Comparison of ENCODE assay signal across 14 cellular contexts in genomic region chr19:2330255-2330631, GRCh38. TPM values are rescaled to one million over a fixed set of nuclear protein-coding genes. Genes with fewer than 3 reads are reported as not detected.
A peak's percentile ranks its signal among the peaks of the same experiment; 100 is the strongest.
DNase-seq lines count a peak whose midpoint lies in the region; ATAC-seq, FAIRE-seq and TF ChIP-seq lines count a peak whose summit lies in the region.
"Had no signal": no experiment of that assay in that cellular context is flagged by ENCODE, and none has a peak within 500 bp of the region (broad histone marks: within the 10 kb centered on the region; RNA-seq: fewer than 3 reads in every experiment).

No MANE protein-coding gene starts in this region.

- BruUV-seq in HepG2 (replicated peaks; lab: Mats Ljungman, UMichigan), result no TSS peak

- H3K9ac ChIP-seq in HepG2 (ENCODE audit: insufficient read depth, low read depth, low read length) (no peak overlapping the region), mucosa of rectum (ENCODE audit: low read depth in 1 of 2, low read length in 2 of 2) (peak overlapping the region; percentile 91 to 98)
- H3K9ac ChIP-seq: parathyroid adenoma had no signal

- H3K9me3 Mint-ChIP-seq in activated T-helper 2 cell treated with anti-CD3 and anti-CD28 coated beads, Interferon-gamma antibody, Interleukin-2, Interleukin-4, amounts not matched to agents 10 μg/mL and 5 μg/mL and 100 μg/mL, durations not matched to agents 14 hours and 24 hours and 36 hours, result no peaks in the 10 kb centered on the region
- H3K9me3 Mint-ChIP-seq in type B pancreatic cell, result no peaks in the 10 kb centered on the region
- H3K9me3 Mint-ChIP-seq in endothelial cell (ENCODE audit: unreplicated experiment), result no peaks in the 10 kb centered on the region

- CTCF ChIA-PET in HepG2 (lab: Yijun Ruan, JAX; ENCODE audit: low intra/inter-chr PET ratio, low total read pairs), result no interaction called here

- no peak for FAIRE-seq in HepG2 (lab: Jason Lieb, UNC)

- peaks cover 3 to 12% of the 10 kb centered on the region in 2 experiments; a peak in 3 of 5 replicates for H3K36me3 ChIP-seq in HepG2 (replicated peaks in 1 of 2; ENCODE audit: control insufficient read depth in 1 of 2, insufficient read depth in 2 of 2, low read length in 2 of 2)
- H3K36me3 ChIP-seq in right lobe of liver, result no peaks in the 10 kb centered on the region
- H3K36me3 ChIP-seq in mucosa of rectum (ENCODE audit: control insufficient read depth in 2 of 2, insufficient read depth in 2 of 2, low read length in 2 of 2), result no peaks in the 10 kb centered on the region

- peaks cover 38% of the 10 kb centered on the region for H3K79me2 ChIP-seq in HepG2 (ENCODE audit: insufficient read depth, low read length)

- no peak for TF ChIP-seq RAD21 in HepG2 (CRISPR knock-in tag; IDR thresholded peaks at IDR 0.05)

- no peak for DNase-seq in HepG2 (ENCODE audit: low spot score)
- no peak for DNase-seq in right lobe of liver
- no peak for DNase-seq in activated T-helper 2 cell treated with anti-CD3 and anti-CD28 coated beads, Interferon-gamma antibody, Interleukin-2, Interleukin-4, amounts not matched to agents 10 μg/mL and 5 μg/mL and 100 μg/mL, durations not matched to agents 14 hours and 24 hours and 36 hours (ENCODE audit: low spot score)
- no peak for DNase-seq in type B pancreatic cell (ENCODE audit: extremely low spot score, unreplicated experiment)
- DNase-seq in SHP77 treated with DMSO at 0.1 percent for 48 hours (lab: John Stamatoyannopoulos, UW), result no peak
- no peak for DNase-seq in endothelial cell (ENCODE audit: low spot score)
- DNase-seq: NCI-H1092 treated with DMSO at 0.1 percent for 48 hours, SW 1271 had no signal

- H3K4me1 ChIP-seq in HepG2 (ENCODE audit: insufficient read depth, low read length) (peaks cover 65% of the 10 kb centered on the region), right lobe of liver (peaks cover 0 to 31% (median 9%) of the 10 kb centered on the region in 4 donors), mucosa of rectum (ENCODE audit: control insufficient read depth in 2 of 2, insufficient read depth in 2 of 2, low read length in 2 of 2) (peaks cover 55% of the 10 kb centered on the region in 2 donors)

- in situ Hi-C loops in HepG2 (cut with HindIII; ENCODE audit: extremely low pct_ligation_motif_present, low pct_unique_long_range_greater_than_20kb), result no loop called here

- intact Hi-C loops in HepG2 (cut with micrococcal nuclease; ENCODE audit: unreplicated experiment) (no loop called here), right lobe of liver (cut with DNase I) (loop anchor here in 1 of 2 donors (10.0 kb wide), 1 partner anchor 55 kb away; no protein-coding TSS in a partner anchor)
- intact Hi-C loops in activated T-helper 2 cell treated with anti-CD3 and anti-CD28 coated beads, Interferon-gamma antibody, Interleukin-2, Interleukin-4, amounts not matched to agents 10 μg/mL and 5 μg/mL and 100 μg/mL, durations not matched to agents 14 hours and 24 hours and 36 hours (cut with micrococcal nuclease), result no loop called here

- H4K20me1 ChIP-seq in HepG2 (ENCODE audit: insufficient read depth, low read length), result 0 out of 2 replicates have a peak, but pooled peaks cover 2% of the 10 kb centered on the region

- H3K4me3 ChIP-seq in HepG2 (replicated peaks in 1 of 3; ENCODE audit: insufficient read depth in 1 of 3, low read depth in 2 of 3, low read length in 3 of 3), result peak overlapping the region; percentile 47 to 89 (median 56)
- no peak overlapping the region for H3K4me3 ChIP-seq in right lobe of liver
- H3K4me3 ChIP-seq in mucosa of rectum (ENCODE audit: low read length in 2 of 2), result peak overlapping the region; percentile 44 to 95

- POLR2A ChIA-PET in HepG2 (lab: Yijun Ruan, JAX), result interaction anchor here (1.0 to 3.4 kb wide), 9 partner anchors 14 to 465 kb away, joined by 3 to 35 read pairs (median 4); partner anchors contain the start of genes LMNB2, PLEKHJ1 and TIMM13

- TF ChIP-seq CTCF in HepG2 (CRISPR knock-in tag; IDR thresholded peaks at IDR 0.05) (no peak), right lobe of liver (IDR thresholded peaks at IDR 0.05) (no peak), type B pancreatic cell (conservative IDR thresholded peaks at IDR 0.05) (no peak), endothelial cell (IDR thresholded peaks at IDR 0.05; ENCODE audit: unreplicated experiment) (no peak)

- peak overlapping the region; percentile 56 for H3K4me3 Mint-ChIP-seq in activated T-helper 2 cell treated with anti-CD3 and anti-CD28 coated beads, Interferon-gamma antibody, Interleukin-2, Interleukin-4, amounts not matched to agents 10 μg/mL and 5 μg/mL and 100 μg/mL, durations not matched to agents 14 hours and 24 hours and 36 hours (ENCODE audit: low read depth)
- H3K4me3 Mint-ChIP-seq in type B pancreatic cell, result peak overlapping the region; percentile 82
- no peak overlapping the region for H3K4me3 Mint-ChIP-seq in endothelial cell (ENCODE audit: unreplicated experiment)

- H3K36me3 Mint-ChIP-seq in activated T-helper 2 cell treated with anti-CD3 and anti-CD28 coated beads, Interferon-gamma antibody, Interleukin-2, Interleukin-4, amounts not matched to agents 10 μg/mL and 5 μg/mL and 100 μg/mL, durations not matched to agents 14 hours and 24 hours and 36 hours (ENCODE audit: low read depth), result peaks cover 30% of the 10 kb centered on the region
- no peaks in the 10 kb centered on the region for H3K36me3 Mint-ChIP-seq in type B pancreatic cell
- peaks cover 9% of the 10 kb centered on the region for H3K36me3 Mint-ChIP-seq in endothelial cell (ENCODE audit: low read depth, unreplicated experiment)

- TF ChIP-seq POLR2A in HepG2 (IDR thresholded peaks at IDR 0.05; ENCODE audit: insufficient read depth in 1 of 2, low read depth in 2 of 2, low read length in 2 of 2) (no peak), right lobe of liver (IDR thresholded peaks at IDR 0.05) (no peak)

- H3K27me3 ChIP-seq in HepG2 (ENCODE audit: control insufficient read depth in 1 of 2, insufficient read depth in 2 of 2, low read length in 2 of 2) (no peaks in the 10 kb centered on the region; a peak in 1 of 5 replicates), right lobe of liver (no peaks in the 10 kb centered on the region), mucosa of rectum (ENCODE audit: control insufficient read depth in 2 of 2, insufficient read depth in 2 of 2, low read length in 2 of 2) (no peaks in the 10 kb centered on the region)

- TF ChIP-seq EP300 in HepG2 (IDR thresholded peaks at IDR 0.05; ENCODE audit: low read depth in 2 of 2, low read length in 2 of 2) (no peak), HepG2 (CRISPR knock-in tag; IDR thresholded peaks at IDR 0.05; ENCODE audit: borderline replicate concordance) (no peak)

- H3K9me3 ChIP-seq in HepG2 (ENCODE audit: low read length) (no peaks in the 10 kb centered on the region), right lobe of liver (no peaks in the 10 kb centered on the region), mucosa of rectum (ENCODE audit: control insufficient read depth in 2 of 2, low read length in 2 of 2) (no peaks in the 10 kb centered on the region)

- WGBS in HepG2 (ENCODE audit: low lambda C conversion rate), result 23% methylated on average over 10 of the region's 10 CpGs
- 66% methylated on average over 9 of the region's 10 CpGs for WGBS in right lobe of liver (ENCODE audit: insufficient coverage, low coverage, low lambda C conversion rate, missing lambda C conversion rate)

- H3K27ac Mint-ChIP-seq in activated T-helper 2 cell treated with anti-CD3 and anti-CD28 coated beads, Interferon-gamma antibody, Interleukin-2, Interleukin-4, amounts not matched to agents 10 μg/mL and 5 μg/mL and 100 μg/mL, durations not matched to agents 14 hours and 24 hours and 36 hours, result peak overlapping the region; percentile 62
- peak overlapping the region; percentile 95 for H3K27ac Mint-ChIP-seq in type B pancreatic cell
- H3K27ac Mint-ChIP-seq in endothelial cell (ENCODE audit: unreplicated experiment), result no peak overlapping the region

- H3K27ac ChIP-seq in HepG2 (ENCODE audit: extremely low read length, insufficient read depth, low read length), result peak overlapping the region; percentile 53
- H3K27ac ChIP-seq in right lobe of liver, result peak overlapping the region in 1 of 3 donors; percentile 21
- H3K27ac ChIP-seq in mucosa of rectum (ENCODE audit: low read depth in 2 of 2, low read length in 2 of 2), result peak overlapping the region; percentile 93 to 96

- H3K27me3 Mint-ChIP-seq in activated T-helper 2 cell treated with anti-CD3 and anti-CD28 coated beads, Interferon-gamma antibody, Interleukin-2, Interleukin-4, amounts not matched to agents 10 μg/mL and 5 μg/mL and 100 μg/mL, durations not matched to agents 14 hours and 24 hours and 36 hours (ENCODE audit: low read depth), result no peaks in the 10 kb centered on the region
- no peaks in the 10 kb centered on the region for H3K27me3 Mint-ChIP-seq in type B pancreatic cell
- H3K27me3 Mint-ChIP-seq in endothelial cell (ENCODE audit: unreplicated experiment), result peaks cover 14% of the 10 kb centered on the region

- H3K4me2 ChIP-seq in HepG2 (ENCODE audit: low read depth, low read length), result peak overlapping the region; percentile 95

- peaks cover 46% of the 10 kb centered on the region for H3K4me1 Mint-ChIP-seq in activated T-helper 2 cell treated with anti-CD3 and anti-CD28 coated beads, Interferon-gamma antibody, Interleukin-2, Interleukin-4, amounts not matched to agents 10 μg/mL and 5 μg/mL and 100 μg/mL, durations not matched to agents 14 hours and 24 hours and 36 hours (ENCODE audit: low read depth)
- H3K4me1 Mint-ChIP-seq in type B pancreatic cell (ENCODE audit: unreplicated experiment) (peaks cover 42% of the 10 kb centered on the region), endothelial cell (ENCODE audit: unreplicated experiment) (peaks cover 18% of the 10 kb centered on the region)

- ATAC-seq in HepG2 (no peak), right lobe of liver (no peak), GM18861 (IDR thresholded peaks at IDR 0.05; ENCODE audit: unreplicated experiment) (no peak)

- no peak overlapping the region for H2AFZ ChIP-seq in HepG2 (ENCODE audit: low read length)
- H2AFZ ChIP-seq: parathyroid adenoma had no signal

RNA-seq across cellular contexts. Expression of gene SPPL2B, which starts 1.8 kb away (rescaled TPM):
- total RNA-seq in HepG2 (2016; rRNA removed; fragmentation: Illumina TruSeq; extraction: Trizol) (3.4 and 15.2 TPM in 2 replicates), right lobe of liver (10 to 100 TPM; 11.8 to 39.8 (median 26.5) TPM), type B pancreatic cell (ENCODE audit: low replicate concordance) (131 and 149 TPM in 2 replicates), endothelial cell (ENCODE audit: unreplicated experiment) (75.2 TPM)
- 6.9 and 7.1 TPM in 2 replicates for total RNA-seq in HepG2 (2016; cell fraction: cytosol; rRNA removed; fragmentation: Illumina TruSeq; extraction: Trizol; ENCODE audit: low read depth)
- 2.9 and 18.4 TPM in 2 replicates for total RNA-seq in HepG2 (2016; cell fraction: insoluble cytoplasmic fraction; rRNA removed; fragmentation: Illumina TruSeq; extraction: Trizol)
- total RNA-seq in HepG2 (2016; cell fraction: membrane; rRNA removed; fragmentation: Illumina TruSeq; extraction: Trizol), result 7.4 and 8.6 TPM in 2 replicates
- total RNA-seq in HepG2 (2016; cell fraction: nucleus; rRNA removed; fragmentation: Illumina TruSeq; extraction: Trizol), result 23.4 and 26.4 TPM in 2 replicates
- 14.9 and 20.5 TPM in 2 replicates for polyA plus RNA-seq in HepG2 (2011; rRNA removed)
- polyA plus RNA-seq in HepG2 (2011; cell fraction: cytosol; rRNA removed), result 6.0 and 9.1 TPM in 2 replicates
- 268 and 341 TPM in 2 replicates for polyA plus RNA-seq in HepG2 (2011; cell fraction: nucleus; rRNA removed)
- 23.1 and 25.3 TPM in 2 replicates for polyA plus RNA-seq in HepG2 (2012)
- 1.2 and 1.3 TPM in 2 replicates for polyA plus RNA-seq in HepG2 (2016; cell fraction: cytosol; fragmentation: Illumina TruSeq; extraction: Trizol; ENCODE audit: low read depth)
- polyA plus RNA-seq in HepG2 (2016; cell fraction: insoluble cytoplasmic fraction; fragmentation: Illumina TruSeq; extraction: Trizol; ENCODE audit: low read depth), result 3.0 and 4.0 TPM in 2 replicates
- polyA plus RNA-seq in HepG2 (2016; cell fraction: membrane; fragmentation: Illumina TruSeq; extraction: Trizol; ENCODE audit: low read depth), result 2.8 and 3.3 TPM in 2 replicates
- 101 and 111 TPM in 2 replicates for polyA plus RNA-seq in HepG2 (2016; cell fraction: nucleus; fragmentation: Illumina TruSeq; extraction: Trizol; ENCODE audit: insufficient read depth, low read depth)
- 14.4 and 27.8 TPM in 2 replicates for polyA minus RNA-seq in HepG2 (2011; rRNA and poly(A)+ RNA removed; ENCODE audit: low replicate concordance)
- polyA minus RNA-seq in HepG2 (2011; cell fraction: cytosol; rRNA and poly(A)+ RNA removed), result 5.8 and 11.0 TPM in 2 replicates
- polyA minus RNA-seq in HepG2 (2011; cell fraction: nucleus; rRNA and poly(A)+ RNA removed), result 17.9 and 24.7 TPM in 2 replicates
- total RNA-seq in activated T-helper 2 cell treated with anti-CD3 and anti-CD28 coated beads, Interferon-gamma antibody, Interleukin-2, Interleukin-4, amounts not matched to agents 10 μg/mL and 5 μg/mL and 100 μg/mL, durations not matched to agents 14 hours and 24 hours and 36 hours, result 60.8 and 69.5 TPM in 2 replicates

RNA-seq across cellular contexts. Expression of gene LSM7, which starts 1.9 kb away (rescaled TPM):
- total RNA-seq in HepG2 (2016; rRNA removed; fragmentation: Illumina TruSeq; extraction: Trizol) (140 and 152 TPM in 2 replicates), right lobe of liver (10 to 100 TPM; 22.4 to 64.2 (median 28.2) TPM), type B pancreatic cell (ENCODE audit: low replicate concordance) (125 and 134 TPM in 2 replicates), endothelial cell (ENCODE audit: unreplicated experiment) (108 TPM)
- total RNA-seq in HepG2 (2016; cell fraction: cytosol; rRNA removed; fragmentation: Illumina TruSeq; extraction: Trizol; ENCODE audit: low read depth), result 44.1 and 45.1 TPM in 2 replicates
- 149 and 168 TPM in 2 replicates for total RNA-seq in HepG2 (2016; cell fraction: insoluble cytoplasmic fraction; rRNA removed; fragmentation: Illumina TruSeq; extraction: Trizol)
- 74.4 and 75.3 TPM in 2 replicates for total RNA-seq in HepG2 (2016; cell fraction: membrane; rRNA removed; fragmentation: Illumina TruSeq; extraction: Trizol)
- total RNA-seq in HepG2 (2016; cell fraction: nucleus; rRNA removed; fragmentation: Illumina TruSeq; extraction: Trizol), result 48.6 and 65.2 TPM in 2 replicates
- 197 and 205 TPM in 2 replicates for polyA plus RNA-seq in HepG2 (2011; rRNA removed)
- 474 and 745 TPM in 2 replicates for polyA plus RNA-seq in HepG2 (2011; cell fraction: cytosol; rRNA removed)
- polyA plus RNA-seq in HepG2 (2011; cell fraction: nucleus; rRNA removed), result 183 and 205 TPM in 2 replicates
- 107 and 132 TPM in 2 replicates for polyA plus RNA-seq in HepG2 (2012)
- 60.8 and 62.0 TPM in 2 replicates for polyA plus RNA-seq in HepG2 (2016; cell fraction: cytosol; fragmentation: Illumina TruSeq; extraction: Trizol; ENCODE audit: low read depth)
- 210 and 243 TPM in 2 replicates for polyA plus RNA-seq in HepG2 (2016; cell fraction: insoluble cytoplasmic fraction; fragmentation: Illumina TruSeq; extraction: Trizol; ENCODE audit: low read depth)
- 91.7 and 96.1 TPM in 2 replicates for polyA plus RNA-seq in HepG2 (2016; cell fraction: membrane; fragmentation: Illumina TruSeq; extraction: Trizol; ENCODE audit: low read depth)
- 132 and 138 TPM in 2 replicates for polyA plus RNA-seq in HepG2 (2016; cell fraction: nucleus; fragmentation: Illumina TruSeq; extraction: Trizol; ENCODE audit: insufficient read depth, low read depth)
- polyA minus RNA-seq in HepG2 (2011; rRNA and poly(A)+ RNA removed; ENCODE audit: low replicate concordance), result 42.2 and 52.7 TPM in 2 replicates
- polyA minus RNA-seq in HepG2 (2011; cell fraction: cytosol; rRNA and poly(A)+ RNA removed), result 19.9 and 26.7 TPM in 2 replicates
- 24.1 and 27.4 TPM in 2 replicates for polyA minus RNA-seq in HepG2 (2011; cell fraction: nucleus; rRNA and poly(A)+ RNA removed)
- total RNA-seq in activated T-helper 2 cell treated with anti-CD3 and anti-CD28 coated beads, Interferon-gamma antibody, Interleukin-2, Interleukin-4, amounts not matched to agents 10 μg/mL and 5 μg/mL and 100 μg/mL, durations not matched to agents 14 hours and 24 hours and 36 hours, result 142 and 171 TPM in 2 replicates

RNA-seq across cellular contexts. Expression of gene LINGO3, which starts 22.3 kb away (rescaled TPM):
- total RNA-seq in HepG2 (2016; rRNA removed; fragmentation: Illumina TruSeq; extraction: Trizol) (not detected in 2 replicates), right lobe of liver (not detected), type B pancreatic cell (ENCODE audit: low replicate concordance) (not detected in 2 replicates), endothelial cell (ENCODE audit: unreplicated experiment) (not detected)
- total RNA-seq in HepG2 (2016; cell fraction: cytosol; rRNA removed; fragmentation: Illumina TruSeq; extraction: Trizol; ENCODE audit: low read depth), result not detected in 2 replicates
- not detected in 2 replicates for total RNA-seq in HepG2 (2016; cell fraction: insoluble cytoplasmic fraction; rRNA removed; fragmentation: Illumina TruSeq; extraction: Trizol)
- total RNA-seq in HepG2 (2016; cell fraction: membrane; rRNA removed; fragmentation: Illumina TruSeq; extraction: Trizol), result not detected in 2 replicates
- total RNA-seq in HepG2 (2016; cell fraction: nucleus; rRNA removed; fragmentation: Illumina TruSeq; extraction: Trizol), result not detected in 2 replicates
- not detected in 2 replicates for polyA plus RNA-seq in HepG2 (2011; rRNA removed)
- not detected in 2 replicates for polyA plus RNA-seq in HepG2 (2011; cell fraction: cytosol; rRNA removed)
- polyA plus RNA-seq in HepG2 (2011; cell fraction: nucleus; rRNA removed), result not detected in 2 replicates
- not detected in 2 replicates for polyA plus RNA-seq in HepG2 (2012)
- not detected in 2 replicates for polyA plus RNA-seq in HepG2 (2016; cell fraction: cytosol; fragmentation: Illumina TruSeq; extraction: Trizol; ENCODE audit: low read depth)
- not detected in 2 replicates for polyA plus RNA-seq in HepG2 (2016; cell fraction: insoluble cytoplasmic fraction; fragmentation: Illumina TruSeq; extraction: Trizol; ENCODE audit: low read depth)
- polyA plus RNA-seq in HepG2 (2016; cell fraction: membrane; fragmentation: Illumina TruSeq; extraction: Trizol; ENCODE audit: low read depth), result not detected in 2 replicates
- polyA plus RNA-seq in HepG2 (2016; cell fraction: nucleus; fragmentation: Illumina TruSeq; extraction: Trizol; ENCODE audit: insufficient read depth, low read depth), result not detected in 2 replicates
- polyA minus RNA-seq in HepG2 (2011; rRNA and poly(A)+ RNA removed; ENCODE audit: low replicate concordance), result not detected in 2 replicates
- polyA minus RNA-seq in HepG2 (2011; cell fraction: cytosol; rRNA and poly(A)+ RNA removed), result not detected in 2 replicates
- not detected in 2 replicates for polyA minus RNA-seq in HepG2 (2011; cell fraction: nucleus; rRNA and poly(A)+ RNA removed)
- 0.23 TPM in 1 of 2 replicates, not detected in the other for total RNA-seq in activated T-helper 2 cell treated with anti-CD3 and anti-CD28 coated beads, Interferon-gamma antibody, Interleukin-2, Interleukin-4, amounts not matched to agents 10 μg/mL and 5 μg/mL and 100 μg/mL, durations not matched to agents 14 hours and 24 hours and 36 hours
- total RNA-seq: cardiac septum, kidney epithelial cell had no signal

RNA-seq across cellular contexts. Expression of gene TMPRSS9, which starts 29.8 kb away (rescaled TPM):
- 1.4 and 2.5 TPM in 2 replicates for total RNA-seq in HepG2 (2016; rRNA removed; fragmentation: Illumina TruSeq; extraction: Trizol)
- total RNA-seq in HepG2 (2016; cell fraction: cytosol; rRNA removed; fragmentation: Illumina TruSeq; extraction: Trizol; ENCODE audit: low read depth), result 0.62 and 1.7 TPM in 2 replicates
- total RNA-seq in HepG2 (2016; cell fraction: insoluble cytoplasmic fraction; rRNA removed; fragmentation: Illumina TruSeq; extraction: Trizol), result 1.4 and 2.0 TPM in 2 replicates
- total RNA-seq in HepG2 (2016; cell fraction: membrane; rRNA removed; fragmentation: Illumina TruSeq; extraction: Trizol), result 0.99 and 1.0 TPM in 2 replicates
- total RNA-seq in HepG2 (2016; cell fraction: nucleus; rRNA removed; fragmentation: Illumina TruSeq; extraction: Trizol), result 0.81 and 3.7 TPM in 2 replicates
- 5.2 and 11.1 TPM in 2 replicates for polyA plus RNA-seq in HepG2 (2011; rRNA removed)
- polyA plus RNA-seq in HepG2 (2011; cell fraction: cytosol; rRNA removed), result 2.1 and 2.3 TPM in 2 replicates
- polyA plus RNA-seq in HepG2 (2011; cell fraction: nucleus; rRNA removed), result 54.9 and 71.6 TPM in 2 replicates
- polyA plus RNA-seq in HepG2 (2012), result 5.1 and 14.1 TPM in 2 replicates
- 0.45 and 0.55 TPM in 2 replicates for polyA plus RNA-seq in HepG2 (2016; cell fraction: cytosol; fragmentation: Illumina TruSeq; extraction: Trizol; ENCODE audit: low read depth)
- polyA plus RNA-seq in HepG2 (2016; cell fraction: insoluble cytoplasmic fraction; fragmentation: Illumina TruSeq; extraction: Trizol; ENCODE audit: low read depth), result 1.1 and 1.2 TPM in 2 replicates
- 0.57 and 0.72 TPM in 2 replicates for polyA plus RNA-seq in HepG2 (2016; cell fraction: membrane; fragmentation: Illumina TruSeq; extraction: Trizol; ENCODE audit: low read depth)
- 3.4 and 5.2 TPM in 2 replicates for polyA plus RNA-seq in HepG2 (2016; cell fraction: nucleus; fragmentation: Illumina TruSeq; extraction: Trizol; ENCODE audit: insufficient read depth, low read depth)
- 4.8 TPM in 1 of 2 replicates, not detected in the other for polyA minus RNA-seq in HepG2 (2011; rRNA and poly(A)+ RNA removed; ENCODE audit: low replicate concordance)
- 1.7 and 2.6 TPM in 2 replicates for polyA minus RNA-seq in HepG2 (2011; cell fraction: cytosol; rRNA and poly(A)+ RNA removed)
- polyA minus RNA-seq in HepG2 (2011; cell fraction: nucleus; rRNA and poly(A)+ RNA removed), result 10.8 and 12.4 TPM in 2 replicates
- total RNA-seq in right lobe of liver, result 1 to 10 TPM in 3 of 6 experiments, under 1 TPM in 3; 0.12 to 6.7 (median 2.9) TPM
- not detected in 2 replicates for total RNA-seq in activated T-helper 2 cell treated with anti-CD3 and anti-CD28 coated beads, Interferon-gamma antibody, Interleukin-2, Interleukin-4, amounts not matched to agents 10 μg/mL and 5 μg/mL and 100 μg/mL, durations not matched to agents 14 hours and 24 hours and 36 hours
- total RNA-seq in type B pancreatic cell (ENCODE audit: low replicate concordance), result 0.41 TPM in 1 of 2 replicates, not detected in the other
- not detected for total RNA-seq in endothelial cell (ENCODE audit: unreplicated experiment)
- total RNA-seq: activated CD8-positive, alpha-beta memory T cell treated with anti-CD3 and anti-CD28 coated beads for 36 hours; cardiac septum; kidney epithelial cell had no signal

RNA-seq across cellular contexts. Expression of gene PEAK3, which starts 48.3 kb away (rescaled TPM):
- not detected in 2 replicates for total RNA-seq in HepG2 (2016; rRNA removed; fragmentation: Illumina TruSeq; extraction: Trizol)
- not detected in 2 replicates for total RNA-seq in HepG2 (2016; cell fraction: cytosol; rRNA removed; fragmentation: Illumina TruSeq; extraction: Trizol; ENCODE audit: low read depth)
- total RNA-seq in HepG2 (2016; cell fraction: insoluble cytoplasmic fraction; rRNA removed; fragmentation: Illumina TruSeq; extraction: Trizol), result not detected in 2 replicates
- not detected in 2 replicates for total RNA-seq in HepG2 (2016; cell fraction: membrane; rRNA removed; fragmentation: Illumina TruSeq; extraction: Trizol)
- not detected in 2 replicates for total RNA-seq in HepG2 (2016; cell fraction: nucleus; rRNA removed; fragmentation: Illumina TruSeq; extraction: Trizol)
- not detected in 2 replicates for polyA plus RNA-seq in HepG2 (2011; rRNA removed)
- not detected in 2 replicates for polyA plus RNA-seq in HepG2 (2011; cell fraction: cytosol; rRNA removed)
- polyA plus RNA-seq in HepG2 (2011; cell fraction: nucleus; rRNA removed), result not detected in 2 replicates
- polyA plus RNA-seq in HepG2 (2012), result not detected in 2 replicates
- polyA plus RNA-seq in HepG2 (2016; cell fraction: cytosol; fragmentation: Illumina TruSeq; extraction: Trizol; ENCODE audit: low read depth), result not detected in 2 replicates
- polyA plus RNA-seq in HepG2 (2016; cell fraction: insoluble cytoplasmic fraction; fragmentation: Illumina TruSeq; extraction: Trizol; ENCODE audit: low read depth), result not detected in 2 replicates
- polyA plus RNA-seq in HepG2 (2016; cell fraction: membrane; fragmentation: Illumina TruSeq; extraction: Trizol; ENCODE audit: low read depth), result not detected in 2 replicates
- polyA plus RNA-seq in HepG2 (2016; cell fraction: nucleus; fragmentation: Illumina TruSeq; extraction: Trizol; ENCODE audit: insufficient read depth, low read depth), result not detected in 2 replicates
- polyA minus RNA-seq in HepG2 (2011; rRNA and poly(A)+ RNA removed; ENCODE audit: low replicate concordance), result not detected in 2 replicates
- polyA minus RNA-seq in HepG2 (2011; cell fraction: cytosol; rRNA and poly(A)+ RNA removed), result not detected in 2 replicates
- not detected in 2 replicates for polyA minus RNA-seq in HepG2 (2011; cell fraction: nucleus; rRNA and poly(A)+ RNA removed)
- total RNA-seq in right lobe of liver, result under 1 TPM; 0.07 to 0.49 (median 0.36) TPM
- total RNA-seq in activated T-helper 2 cell treated with anti-CD3 and anti-CD28 coated beads, Interferon-gamma antibody, Interleukin-2, Interleukin-4, amounts not matched to agents 10 μg/mL and 5 μg/mL and 100 μg/mL, durations not matched to agents 14 hours and 24 hours and 36 hours, result 0.11 and 0.18 TPM in 2 replicates
- total RNA-seq in type B pancreatic cell (ENCODE audit: low replicate concordance), result 0.10 TPM in 1 of 2 replicates, not detected in the other
- total RNA-seq in endothelial cell (ENCODE audit: unreplicated experiment), result 0.97 TPM
- total RNA-seq: kidney epithelial cell had no signal

Comparison
In these comparisons a context has a peak if more than half of its experiments do, and no peak if none do; other contexts are left out.
1. H3K4me3 ChIP-seq: peak in HepG2 (3 of 3) and mucosa of rectum (2 of 2); none in right lobe of liver (0 of 3).